Comparison of ENCODE assay signal across 26 cellular contexts in genomic region chrX:17740137-17741122, GRCh38. TPM values are rescaled to one million over a fixed set of nuclear protein-coding genes. Genes with fewer than 3 reads are reported as not detected.
A peak's percentile ranks its signal among the peaks of the same experiment; 100 is the strongest.
DNase-seq lines count a peak whose midpoint lies in the region; ATAC-seq and TF ChIP-seq lines count a peak whose summit lies in the region.
"Had no signal": no experiment of that assay in that cellular context is flagged by ENCODE, and none has a peak within 500 bp of the region (broad histone marks: within the 10 kb centered on the region; RNA-seq: fewer than 3 reads in every experiment).

No MANE protein-coding gene starts in this region.

- DNase-seq in NCI-H2171 treated with DMSO at 0.1 percent for 48 hours (lab: John Stamatoyannopoulos, UW) (peak; percentile 6), NCI-H2171 (lab: John Stamatoyannopoulos, UW) (no peak), T-helper 17 cell (no peak), neural progenitor cell (ENCODE audit: low spot score) (no peak), Calu3 (no peak), H9 (no peak), mucosa of descending colon (no peak)
- DNase-seq: activated B cell treated with CpG ODN at 0.5 μM for 24 hours; activated naive CD4-positive, alpha-beta T cell; activated T-cell treated with anti-CD3 and anti-CD28 coated beads, Interleukin-2, amount 50 U/mL, for 72 hours; central memory CD4-positive, alpha-beta T cell; GDM1; left cardiac atrium; mammary epithelial cell; NCI-H1092 treated with DMSO at 0.1 percent for 48 hours; NCI-H187 treated with DMSO at 0.1 percent for 48 hours; NCI-H446 treated with DMSO at 0.1 percent for 48 hours; SIG-M5; sigmoid colon; stimulated activated CD4-positive, alpha-beta T cell treated with anti-CD3 and anti-CD28 coated beads, Interleukin-15, amount 100 ng/mL, for 24 hours; stimulated activated naive B cell treated with anti-CD40 and anti-IgM and Interleukin-4, amounts not matched to agents 10 μg/mL and 1 μg/mL and 100 μg/mL, for 72 hours; SW 1271 had no signal

- H3K4me1 Mint-ChIP-seq in T-helper 17 cell (peaks cover 17% of the 10 kb centered on the region), neural progenitor cell (peaks cover 26% of the 10 kb centered on the region), Calu3 (ENCODE audit: low read depth, unreplicated experiment) (peaks cover 10% of the 10 kb centered on the region), H9 (peaks cover 6 to 17% of the 10 kb centered on the region in 2 experiments; a peak in 3 of 4 replicates)

- no peaks in the 10 kb centered on the region for H4K20me1 ChIP-seq in neural progenitor cell (ENCODE audit: low read depth)
- no peaks in the 10 kb centered on the region for H4K20me1 ChIP-seq in H9 (ENCODE audit: control insufficient read depth, insufficient read depth, insufficient read length)

- H3K9ac ChIP-seq in neural progenitor cell (no peak overlapping the region), H9 (ENCODE audit: extremely low read depth, insufficient read length, low read length) (no peak overlapping the region)

- no peak overlapping the region for H3K4me3 Mint-ChIP-seq in T-helper 17 cell
- no peak overlapping the region for H3K4me3 Mint-ChIP-seq in neural progenitor cell
- no peak overlapping the region for H3K4me3 Mint-ChIP-seq in Calu3 (ENCODE audit: low read depth, unreplicated experiment)
- no peak overlapping the region for H3K4me3 Mint-ChIP-seq in H9
- H3K4me3 Mint-ChIP-seq: activated B cell treated with CpG ODN at 0.5 μM for 24 hours had no signal

- no TSS peak for BruUV-seq in Calu3 (replicated peaks; lab: Mats Ljungman, UMichigan)

- H2BK5ac ChIP-seq in H9 (ENCODE audit: insufficient read length, low read length), result no peak overlapping the region

- no peak overlapping the region for H3T11ph ChIP-seq in H9 (ENCODE audit: low read length)

- H3K4me1 ChIP-seq in HEK293 (ENCODE audit: control insufficient read depth, insufficient read depth, low read length) (peaks cover 11% of the 10 kb centered on the region), neural progenitor cell (peaks cover 16% of the 10 kb centered on the region), H9 (ENCODE audit: insufficient read depth, low read length) (no peaks in the 10 kb centered on the region), mucosa of descending colon (ENCODE audit: low read depth) (peaks cover 2% of the 10 kb centered on the region)
- H3K4me1 ChIP-seq: vagina had no signal

- H2BK15ac ChIP-seq in H9 (ENCODE audit: low read depth, low read length), result no peak overlapping the region

- no peak overlapping the region for H4K8ac ChIP-seq in H9 (replicated peaks; ENCODE audit: insufficient read length, low read depth, low read length)

- H3K79me2 ChIP-seq in neural progenitor cell (ENCODE audit: low read depth), result no peaks in the 10 kb centered on the region
- no peaks in the 10 kb centered on the region for H3K79me2 ChIP-seq in H9 (ENCODE audit: insufficient read depth, low read length)

- no peak overlapping the region for H3K18ac ChIP-seq in H9 (ENCODE audit: insufficient read length, low read depth, low read length)

- H3K27ac Mint-ChIP-seq in T-helper 17 cell, result peak overlapping the region; percentile 49
- H3K27ac Mint-ChIP-seq in neural progenitor cell, result no peak overlapping the region
- H3K27ac Mint-ChIP-seq in Calu3 (ENCODE audit: unreplicated experiment), result no peak overlapping the region
- no peak overlapping the region; a peak in 1 of 7 replicates for H3K27ac Mint-ChIP-seq in H9
- H3K27ac Mint-ChIP-seq: activated B cell treated with CpG ODN at 0.5 μM for 24 hours; activated T-cell treated with anti-CD3 and anti-CD28 coated beads, Interleukin-2, amount 50 U/mL, for 72 hours; stimulated activated naive B cell treated with anti-CD40 and anti-IgM and Interleukin-4, amounts not matched to agents 10 μg/mL and 1 μg/mL and 100 μg/mL, for 72 hours had no signal

- WGBS in H9 (ENCODE audit: extremely low coverage, insufficient read length, low lambda C conversion rate), result no CpG with 5 or more reads among the region's 11 CpGs

- TF ChIP-seq CTCF in HEK293 (tag by site-specific recombination; IDR thresholded peaks at IDR 0.05), result no peak
- TF ChIP-seq CTCF in neural progenitor cell (IDR thresholded peaks at IDR 0.05), result no peak
- TF ChIP-seq CTCF in Calu3 (IDR thresholded peaks at IDR 0.05; ENCODE audit: unreplicated experiment), result no peak
- TF ChIP-seq CTCF in H9 (conservative IDR thresholded peaks at IDR 0.05), result no peak
- no peak for TF ChIP-seq CTCF in mucosa of descending colon (IDR thresholded peaks at IDR 0.05)

- CTCF ChIA-PET in HEK293 (lab: Yijun Ruan, JAX) (interaction anchor here (2.7 kb wide), 1 partner anchor 469 kb away, joined by 8 read pairs; no protein-coding TSS in a partner anchor), Calu3 (lab: Charles Lee) (no interaction called here)

- POLR2A ChIA-PET in HEK293 (lab: Yijun Ruan, JAX), result no interaction called here

- peaks cover 25% of the 10 kb centered on the region for H3K27me3 ChIP-seq in neural progenitor cell
- no peaks in the 10 kb centered on the region for H3K27me3 ChIP-seq in H9 (ENCODE audit: insufficient read depth, low read length)
- H3K27me3 ChIP-seq: gastroesophageal sphincter, hepatocyte, sigmoid colon, vagina had no signal

- no peak overlapping the region for H3K4me3 ChIP-seq in HEK293 (ENCODE audit: low read depth, low read length)
- no peak overlapping the region for H3K4me3 ChIP-seq in neural progenitor cell
- no peak overlapping the region for H3K4me3 ChIP-seq in mucosa of descending colon
- H3K4me3 ChIP-seq: gastroesophageal sphincter, hepatocyte, sigmoid colon, vagina had no signal

- H3K27me3 Mint-ChIP-seq in T-helper 17 cell (no peaks in the 10 kb centered on the region), neural progenitor cell (ENCODE audit: insufficient read depth, low read depth) (no peaks in the 10 kb centered on the region), Calu3 (ENCODE audit: unreplicated experiment) (no peaks in the 10 kb centered on the region), H9 (ENCODE audit: low read depth) (peaks cover 36% of the 10 kb centered on the region)
- H3K27me3 Mint-ChIP-seq: activated B cell treated with CpG ODN at 0.5 μM for 24 hours had no signal

- intact Hi-C loops in Calu3 (cut with micrococcal nuclease; ENCODE audit: unreplicated experiment) (loop anchor here (10.0 kb wide), 1 partner anchor 134 kb away; no protein-coding TSS in a partner anchor), mucosa of descending colon (cut with DNase I, micrococcal nuclease) (no loop called here)

- no peak overlapping the region for H3K14ac ChIP-seq in H9 (ENCODE audit: insufficient read depth, low read length)

- H3K4me2 ChIP-seq in neural progenitor cell, result peak overlapping the region; percentile 40
- H3K4me2 ChIP-seq in H9 (ENCODE audit: insufficient read depth, insufficient read length, low read length), result no peak overlapping the region

- ATAC-seq in T-helper 17 cell, result no peak
- ATAC-seq in mucosa of descending colon, result no peak
- ATAC-seq: activated T-cell treated with anti-CD3 and anti-CD28 coated beads, Interleukin-2, amount 50 U/mL, for 72 hours; gastroesophageal sphincter; left cardiac atrium; stimulated activated naive B cell treated with anti-CD40 and anti-IgM and Interleukin-4, amounts not matched to agents 10 μg/mL and 1 μg/mL and 100 μg/mL, for 72 hours had no signal

- H3K56ac ChIP-seq in H9 (ENCODE audit: insufficient read length, low read depth, low read length), result no peak overlapping the region

- H3K4ac ChIP-seq in H9 (ENCODE audit: low read depth, low read length), result no peak overlapping the region

- H3K79me1 ChIP-seq in H9 (ENCODE audit: insufficient read depth, low read depth, low read length, poor library complexity, severe bottlenecking), result no peaks in the 10 kb centered on the region

- H3K9me3 ChIP-seq in HEK293 (ENCODE audit: control insufficient read depth, insufficient read depth, low read depth, low read length) (no peaks in the 10 kb centered on the region), T-helper 17 cell (ENCODE audit: control insufficient read depth, low read length, poor library complexity, severe bottlenecking) (no peaks in the 10 kb centered on the region), neural progenitor cell (ENCODE audit: low read depth) (peaks cover 4% of the 10 kb centered on the region), H9 (ENCODE audit: control insufficient read depth, low read depth, low read length) (no peaks in the 10 kb centered on the region), mucosa of descending colon (no peaks in the 10 kb centered on the region)
- H3K9me3 ChIP-seq: gastroesophageal sphincter, sigmoid colon, vagina had no signal

- H3K23me2 ChIP-seq in H9 (ENCODE audit: insufficient read length, low read depth, low read length, poor library complexity, severe bottlenecking), result peaks cover 8% of the 10 kb centered on the region

- no peak overlapping the region for H2BK20ac ChIP-seq in H9 (ENCODE audit: low read depth, low read length, poor library complexity, severe bottlenecking)

- H3K23ac ChIP-seq in H9 (ENCODE audit: insufficient read length, low read depth, low read length), result no peak overlapping the region

- H3F3A ChIP-seq in neural progenitor cell (ENCODE audit: low read depth), result peaks cover 6% of the 10 kb centered on the region

- no peak overlapping the region for H2AK5ac ChIP-seq in H9 (ENCODE audit: insufficient read length, low read length)

- no peaks in the 10 kb centered on the region for H3K36me3 Mint-ChIP-seq in T-helper 17 cell (ENCODE audit: low read depth)
- H3K36me3 Mint-ChIP-seq in neural progenitor cell, result no peaks in the 10 kb centered on the region
- H3K36me3 Mint-ChIP-seq in Calu3 (ENCODE audit: insufficient read depth, unreplicated experiment), result peaks cover 29% of the 10 kb centered on the region
- no peaks in the 10 kb centered on the region for H3K36me3 Mint-ChIP-seq in H9 (ENCODE audit: insufficient read depth in 1 of 3, low read depth in 3 of 3)
- H3K36me3 Mint-ChIP-seq: stimulated activated naive B cell treated with anti-CD40 and anti-IgM and Interleukin-4, amounts not matched to agents 10 μg/mL and 1 μg/mL and 100 μg/mL, for 72 hours had no signal

- H3K36me3 ChIP-seq in HEK293 (ENCODE audit: control insufficient read depth in 2 of 2, insufficient read depth in 1 of 2, low read length in 2 of 2), result no peaks in the 10 kb centered on the region
- no peaks in the 10 kb centered on the region for H3K36me3 ChIP-seq in neural progenitor cell
- no peaks in the 10 kb centered on the region for H3K36me3 ChIP-seq in mucosa of descending colon (ENCODE audit: low read depth)
- H3K36me3 ChIP-seq: gastroesophageal sphincter, sigmoid colon, vagina had no signal

- H3K9me3 Mint-ChIP-seq in neural progenitor cell (no peaks in the 10 kb centered on the region), Calu3 (ENCODE audit: low read depth, unreplicated experiment) (no peaks in the 10 kb centered on the region), H9 (peaks cover 0 to 10% of the 10 kb centered on the region in 2 experiments; a peak in 1 of 5 replicates)
- H3K9me3 Mint-ChIP-seq: activated B cell treated with CpG ODN at 0.5 μM for 24 hours; activated T-cell treated with anti-CD3 and anti-CD28 coated beads, Interleukin-2, amount 50 U/mL, for 72 hours; stimulated activated naive B cell treated with anti-CD40 and anti-IgM and Interleukin-4, amounts not matched to agents 10 μg/mL and 1 μg/mL and 100 μg/mL, for 72 hours had no signal

- H2AFZ ChIP-seq in neural progenitor cell (replicated peaks) (no peak overlapping the region), H9 (ENCODE audit: low read length) (no peak overlapping the region)
- H2AFZ ChIP-seq: hepatocyte had no signal

- H2BK120ac ChIP-seq in H9 (ENCODE audit: low read depth, low read length, poor library complexity, severe bottlenecking), result no peak overlapping the region

- H3K27ac ChIP-seq in HEK293 (ENCODE audit: extremely low read depth, low read depth, low read length) (no peak overlapping the region; the same call in 1 of the 2 replicates), neural progenitor cell (no peak overlapping the region), H9 (ENCODE audit: insufficient read length, low read depth, low read length) (no peak overlapping the region)
- H3K27ac ChIP-seq: gastroesophageal sphincter, hepatocyte, sigmoid colon, vagina had no signal

- H4K5ac ChIP-seq in H9 (ENCODE audit: insufficient read length, low read depth, low read length), result no peak overlapping the region

- H4K91ac ChIP-seq in H9 (ENCODE audit: insufficient read length, low read depth, low read length), result no peak overlapping the region

- no peak overlapping the region for H2BK12ac ChIP-seq in H9 (ENCODE audit: insufficient read length, low read depth, low read length)

RNA-seq across cellular contexts. Expression of gene SCML1, which starts 3.1 kb away (rescaled TPM):
- total RNA-seq in T-helper 17 cell (10 to 100 TPM in 1 of 2 donors, 1 to 10 TPM in 1; 9.9 to 11.8 TPM), neural progenitor cell (ENCODE audit: low replicate concordance) (5.0 and 9.7 TPM in 2 replicates), Calu3 (2022) (14.2 and 14.4 TPM in 2 replicates), H9 (2021) (1.3 and 1.6 TPM in 2 replicates), mucosa of descending colon (10 to 100 TPM in 2 of 3 donors, 1 to 10 TPM in 1; 9.9 to 12.9 (median 11.5) TPM)
